Comparison of ENCODE assay signal across 16 cellular contexts in genomic region chr4:26272654-26273307, GRCh38. TPM values are rescaled to one million over a fixed set of nuclear protein-coding genes. Genes with fewer than 3 reads are reported as not detected.
DNase-seq lines count a peak whose midpoint lies in the region; ATAC-seq and TF ChIP-seq lines count a peak whose summit lies in the region.
"Had no signal": no experiment of that assay in that cellular context is flagged by ENCODE, and none has a peak within 500 bp of the region (broad histone marks: within the 10 kb centered on the region; RNA-seq: fewer than 3 reads in every experiment).

No MANE protein-coding gene starts in this region.

- no peak for ATAC-seq in stimulated activated memory B cell treated with anti-CD40 and anti-IgM and Interleukin-4, amounts not matched to agents 10 μg/mL and 1 μg/mL and 100 μg/mL, for 72 hours

- peak overlapping the region; percentile 45 for H3K4me3 Mint-ChIP-seq in activated T-helper 1 cell treated with anti-CD3 and anti-CD28 coated beads, Interleukin-12 subunit alpha, Interleukin-12 subunit beta, Interleukin-2, Interleukin-4 antibody, amounts not matched to agents 30 ng/mL and 10 ng/mL and 1 ng/mL, durations not matched to agents 14 hours and 24 hours and 36 hours
- H3K4me3 Mint-ChIP-seq in stimulated activated memory B cell treated with anti-CD40 and anti-IgM and Interleukin-4, amounts not matched to agents 10 μg/mL and 1 μg/mL and 100 μg/mL, for 72 hours: no peak overlapping the region
- H3K4me3 Mint-ChIP-seq: central memory CD8-positive, alpha-beta T cell had no signal

- peaks cover 87 to 88% of the 10 kb centered on the region in 2 experiments for H3K4me1 ChIP-seq in neutrophil (ENCODE audit: control insufficient read depth in 1 of 2, insufficient read depth in 1 of 2, low read depth in 1 of 2, low read length in 1 of 2)
- H3K4me1 ChIP-seq: SJSA1 had no signal

- H3K36me3 ChIP-seq in KOPT-K1 (ENCODE audit: insufficient read depth, low read length) (no peaks in the 10 kb centered on the region), neutrophil (no peaks in the 10 kb centered on the region)
- H3K36me3 ChIP-seq: SJSA1 had no signal

- DNase-seq in GDM1 (lab: John Stamatoyannopoulos, UW) (peak; percentile 63), GOT3 (lab: John Stamatoyannopoulos, UW) (no peak), middle frontal gyrus (ENCODE audit: extremely low spot score, low spot score) (no peak), COLO829 (ENCODE audit: low spot score) (no peak)
- no peak for DNase-seq in activated T-helper 1 cell treated with anti-CD3 and anti-CD28 coated beads, Interleukin-12 subunit alpha, Interleukin-12 subunit beta, Interleukin-2, Interleukin-4 antibody, amounts not matched to agents 30 ng/mL and 10 ng/mL and 1 ng/mL, durations not matched to agents 14 hours and 24 hours and 36 hours (ENCODE audit: low spot score)
- DNase-seq: activated CD8-positive, alpha-beta memory T cell treated with anti-CD3 and anti-CD28 coated beads, Interleukin-2, amount 50 U/mL, for 48 hours; DND-41; NCI-H1930; stimulated activated CD4-positive, alpha-beta T cell treated with anti-CD3 and anti-CD28 coated beads, Interleukin-4, amount 100 ng/mL, for 4 hours; stimulated activated naive CD4-positive, alpha-beta T cell had no signal

- H3K27ac Mint-ChIP-seq in activated T-helper 1 cell treated with anti-CD3 and anti-CD28 coated beads, Interleukin-12 subunit alpha, Interleukin-12 subunit beta, Interleukin-2, Interleukin-4 antibody, amounts not matched to agents 30 ng/mL and 10 ng/mL and 1 ng/mL, durations not matched to agents 14 hours and 24 hours and 36 hours: peak overlapping the region; percentile 84
- no peak overlapping the region for H3K27ac Mint-ChIP-seq in stimulated activated memory B cell treated with anti-CD40 and anti-IgM and Interleukin-4, amounts not matched to agents 10 μg/mL and 1 μg/mL and 100 μg/mL, for 72 hours

- TF ChIP-seq CTCF in neutrophil (IDR thresholded peaks at IDR 0.05): no peak

- H3K9me3 Mint-ChIP-seq in activated T-helper 1 cell treated with anti-CD3 and anti-CD28 coated beads, Interleukin-12 subunit alpha, Interleukin-12 subunit beta, Interleukin-2, Interleukin-4 antibody, amounts not matched to agents 30 ng/mL and 10 ng/mL and 1 ng/mL, durations not matched to agents 14 hours and 24 hours and 36 hours: peaks cover 5% of the 10 kb centered on the region
- H3K9me3 Mint-ChIP-seq in stimulated activated memory B cell treated with anti-CD40 and anti-IgM and Interleukin-4, amounts not matched to agents 10 μg/mL and 1 μg/mL and 100 μg/mL, for 72 hours: no peaks in the 10 kb centered on the region
- H3K9me3 Mint-ChIP-seq: central memory CD8-positive, alpha-beta T cell had no signal

- peak overlapping the region; percentile 51 to 62 for H3K4me3 ChIP-seq in neutrophil (ENCODE audit: low read depth in 1 of 2, low read length in 1 of 2)
- H3K4me3 ChIP-seq: SJSA1 had no signal

- intact Hi-C loops in activated T-helper 1 cell treated with anti-CD3 and anti-CD28 coated beads, Interleukin-12 subunit alpha, Interleukin-12 subunit beta, Interleukin-2, Interleukin-4 antibody, amounts not matched to agents 30 ng/mL and 10 ng/mL and 1 ng/mL, durations not matched to agents 14 hours and 24 hours and 36 hours (cut with micrococcal nuclease): loop anchor here (2.0 to 5.0 kb wide), 2 partner anchors 18 to 35 kb away; no protein-coding TSS in a partner anchor

- H3K27ac ChIP-seq in KOPT-K1 (ENCODE audit: low read depth, low read length, poor library complexity, severe bottlenecking) (peak overlapping the region; percentile 27), neutrophil (peak overlapping the region; percentile 92)
- H3K27ac ChIP-seq: C4-2B, SJSA1 had no signal

- no peaks in the 10 kb centered on the region for H3K9me3 ChIP-seq in KOPT-K1 (ENCODE audit: insufficient read depth, low read length, poor library complexity, severe bottlenecking)
- H3K9me3 ChIP-seq in neutrophil: no peaks in the 10 kb centered on the region
- H3K9me3 ChIP-seq: SJSA1 had no signal

- H3K27me3 Mint-ChIP-seq in activated T-helper 1 cell treated with anti-CD3 and anti-CD28 coated beads, Interleukin-12 subunit alpha, Interleukin-12 subunit beta, Interleukin-2, Interleukin-4 antibody, amounts not matched to agents 30 ng/mL and 10 ng/mL and 1 ng/mL, durations not matched to agents 14 hours and 24 hours and 36 hours (ENCODE audit: insufficient read depth): peaks cover 5% of the 10 kb centered on the region
- H3K27me3 Mint-ChIP-seq in stimulated activated memory B cell treated with anti-CD40 and anti-IgM and Interleukin-4, amounts not matched to agents 10 μg/mL and 1 μg/mL and 100 μg/mL, for 72 hours: peaks cover 12% of the 10 kb centered on the region
- H3K27me3 Mint-ChIP-seq: central memory CD8-positive, alpha-beta T cell had no signal

- H3K4me1 Mint-ChIP-seq in activated T-helper 1 cell treated with anti-CD3 and anti-CD28 coated beads, Interleukin-12 subunit alpha, Interleukin-12 subunit beta, Interleukin-2, Interleukin-4 antibody, amounts not matched to agents 30 ng/mL and 10 ng/mL and 1 ng/mL, durations not matched to agents 14 hours and 24 hours and 36 hours (ENCODE audit: low read depth): peaks cover 42% of the 10 kb centered on the region
- peaks cover 14% of the 10 kb centered on the region for H3K4me1 Mint-ChIP-seq in stimulated activated memory B cell treated with anti-CD40 and anti-IgM and Interleukin-4, amounts not matched to agents 10 μg/mL and 1 μg/mL and 100 μg/mL, for 72 hours
- H3K4me1 Mint-ChIP-seq: central memory CD8-positive, alpha-beta T cell had no signal

- H3K36me3 Mint-ChIP-seq in activated T-helper 1 cell treated with anti-CD3 and anti-CD28 coated beads, Interleukin-12 subunit alpha, Interleukin-12 subunit beta, Interleukin-2, Interleukin-4 antibody, amounts not matched to agents 30 ng/mL and 10 ng/mL and 1 ng/mL, durations not matched to agents 14 hours and 24 hours and 36 hours (ENCODE audit: low read depth): no peaks in the 10 kb centered on the region
- no peaks in the 10 kb centered on the region for H3K36me3 Mint-ChIP-seq in stimulated activated memory B cell treated with anti-CD40 and anti-IgM and Interleukin-4, amounts not matched to agents 10 μg/mL and 1 μg/mL and 100 μg/mL, for 72 hours

- H3K27me3 ChIP-seq in neutrophil: no peaks in the 10 kb centered on the region
- H3K27me3 ChIP-seq: SJSA1 had no signal

RNA-seq across cellular contexts. Expression of gene RBPJ, which starts 48.0 kb away (rescaled TPM):
- total RNA-seq in activated T-helper 1 cell treated with anti-CD3 and anti-CD28 coated beads, Interleukin-12 subunit alpha, Interleukin-12 subunit beta, Interleukin-2, Interleukin-4 antibody, amounts not matched to agents 30 ng/mL and 10 ng/mL and 1 ng/mL, durations not matched to agents 14 hours and 24 hours and 36 hours: 455 and 472 TPM in 2 replicates
